In genomic region chr4:88857588-88857987, GRCh38 we compare ENCODE assay signal across 28 cellular contexts.
DNase-seq lines count a peak whose midpoint lies in the region; ATAC-seq and TF ChIP-seq lines count a peak whose summit lies in the region.
"Had no signal": no experiment of that assay in that cellular context is flagged by ENCODE, and none has a peak within 500 bp of the region (broad histone marks: within the 10 kb centered on the region; RNA-seq: fewer than 3 reads in every experiment).

No MANE protein-coding gene starts in this region.

- ATAC-seq in HG03469 (IDR thresholded peaks at IDR 0.05; ENCODE audit: unreplicated experiment), result no peak
- ATAC-seq: activated CD4-positive, alpha-beta T cell treated with anti-CD3 and anti-CD28 coated beads for 36 hours; activated CD8-positive, alpha-beta T cell treated with anti-CD3 and anti-CD28 coated beads for 36 hours; GM23338 had no signal

- no peak for TF ChIP-seq CTCF in coronary artery (IDR thresholded peaks at IDR 0.05)

- DNase-seq in Ammon's horn (ENCODE audit: low spot score) (peak; percentile 38), EH (ENCODE audit: low read depth) (peak; percentile 53), astrocyte of the hippocampus (ENCODE audit: low read depth, low spot score) (peak; percentile 45), pons (ENCODE audit: low spot score) (peak; percentile 41), coronary artery (ENCODE audit: low spot score) (no peak), NCI-H128 (lab: John Stamatoyannopoulos, UW; ENCODE audit: unreplicated experiment) (no peak)
- DNase-seq: activated CD4-positive, alpha-beta T cell treated with anti-CD3 and anti-CD28 coated beads for 36 hours; activated CD8-positive, alpha-beta memory T cell treated with anti-CD3 and anti-CD28 coated beads, Interleukin-2, amount 50 U/mL, for 48 hours; activated CD8-positive, alpha-beta T cell treated with anti-CD3 and anti-CD28 coated beads for 36 hours; activated naive CD4-positive, alpha-beta T cell treated with anti-CD3 and anti-CD28 coated beads for 36 hours; adrenal gland; Calu3; CD4-positive, CD25-positive, alpha-beta regulatory T cell; DMS79; effector CD4-positive, alpha-beta T cell; NCI-H1417; NCI-H2029 treated with DMSO at 0.1 percent for 48 hours; NCI-H524 treated with DMSO at 0.1 percent for 48 hours; NK-92 treated with Interleukin-12 subunit alpha and Interleukin-12 subunit beta, amount 100 ng/mL, for 24 hours; ovary; Peyer's patch; retina; stimulated activated CD4-positive, alpha-beta T cell treated with anti-CD3 and anti-CD28 coated beads, Interleukin-4, amount 100 ng/mL, for 1 hour; SW 1271 had no signal

- no peak overlapping the region for H3K27ac ChIP-seq in coronary artery
- H3K27ac ChIP-seq: ovary, Peyer's patch, tibial nerve, VCaP had no signal

- H3K4me3 ChIP-seq in coronary artery, result no peak overlapping the region
- H3K4me3 ChIP-seq: adrenal gland, GM23338, ovary, Peyer's patch, tibial nerve had no signal

Comparison
In these comparisons a context has a peak if more than half of its experiments do, and no peak if none do; other contexts are left out.
1. DNase-seq: peak in Ammon's horn (single experiment), EH (single experiment), astrocyte of the hippocampus (single experiment) and pons (single experiment); none in coronary artery (single experiment) and NCI-H128 (single experiment).